ENCODE assay signal across 8 cellular contexts in genomic region chr22:28799834-28800307, GRCh38. TPM values are rescaled to one million over a fixed set of nuclear protein-coding genes. Genes with fewer than 3 reads are reported as not detected.
DNase-seq lines count a peak whose midpoint lies in the region; ATAC-seq and TF ChIP-seq lines count a peak whose summit lies in the region.

No MANE protein-coding gene starts in this region.

- intact Hi-C loops in activated CD4-positive, alpha-beta T cell treated with anti-CD3 and anti-CD28 coated beads for 36 hours (cut with DNase I, micrococcal nuclease): loop anchor here (1.0 to 10.0 kb wide), 12 partner anchors 11 to 1625 kb away; partner anchors contain the start of genes HSCB (in 2 of the 2), EWSR1 (in 1 of the 2), KREMEN1 (in 1 of the 2) and MTFP1 (in 1 of the 2)
- intact Hi-C loops in sigmoid colon (cut with DNase I): loop anchor here (1.0 to 2.0 kb wide), 3 partner anchors 27 to 121 kb away; partner anchors contain the start of genes HSCB and TTC28

- H3K36me3 ChIP-seq in OCI-LY3 (replicated peaks; ENCODE audit: low read depth, low read length): peaks cover 38% of the 10 kb centered on the region
- H3K36me3 ChIP-seq in iPS-18a (ENCODE audit: control insufficient read depth, low read depth, low read length): peaks cover 30% of the 10 kb centered on the region
- peaks cover 17 to 41% (median 21%) of the 10 kb centered on the region in 4 donors for H3K36me3 ChIP-seq in sigmoid colon

- 0% methylated on average over 29 of the region's 29 CpGs for WGBS in sigmoid colon, 2 donors

- peaks cover 55% of the 10 kb centered on the region for H3K4me1 ChIP-seq in OCI-LY3 (ENCODE audit: low read length)
- H3K4me1 ChIP-seq in iPS-18a (ENCODE audit: control insufficient read depth, low read depth, low read length): peaks cover 11% of the 10 kb centered on the region
- peaks cover 0 to 61% (median 48%) of the 10 kb centered on the region in 4 donors for H3K4me1 ChIP-seq in sigmoid colon

- peaks cover 79% of the 10 kb centered on the region for H3K79me2 ChIP-seq in OCI-LY3 (ENCODE audit: low read length)

- POLR2A ChIA-PET in activated CD4-positive, alpha-beta T cell treated with anti-CD3 and anti-CD28 coated beads for 36 hours (lab: Charles Lee): interaction anchor here (0.7 to 4.5 kb wide), 7 partner anchors 11 to 58 kb away, joined by 3 to 47 read pairs (median 6); partner anchors contain the start of genes CCDC117, CHEK2 and HSCB
- POLR2A ChIA-PET in GM10248 (lab: Yijun Ruan, JAX): interaction anchor here (0.8 to 2.3 kb wide), 13 partner anchors 8 to 199 kb away, joined by 3 to 12 read pairs (median 3); partner anchors contain the start of gene CCDC117

- peak overlapping the region; percentile 84 for H3K4me3 Mint-ChIP-seq in activated CD4-positive, alpha-beta T cell treated with anti-CD3 and anti-CD28 coated beads for 36 hours

- TF ChIP-seq CTCF in OCI-LY3 (IDR thresholded peaks at IDR 0.05; ENCODE audit: low read depth, low read length): no peak
- TF ChIP-seq CTCF in sigmoid colon (IDR thresholded peaks at IDR 0.05): no peak
- TF ChIP-seq CTCF in GM10248 (IDR thresholded peaks at IDR 0.05; ENCODE audit: control extremely low read depth, extremely low read depth, low read depth, missing control alignments): no peak

- TF ChIP-seq POLR2A in sigmoid colon (IDR thresholded peaks at IDR 0.05): no peak

- TF ChIP-seq EP300 in sigmoid colon (IDR thresholded peaks at IDR 0.05): no peak

- H3K4me1 Mint-ChIP-seq in activated CD4-positive, alpha-beta T cell treated with anti-CD3 and anti-CD28 coated beads for 36 hours: peaks cover 51% of the 10 kb centered on the region

- CTCF ChIA-PET in activated CD4-positive, alpha-beta T cell treated with anti-CD3 and anti-CD28 coated beads for 36 hours (lab: Charles Lee): interaction anchor here (0.6 to 2.8 kb wide), 8 partner anchors 9 to 236 kb away, joined by 3 to 22 read pairs (median 4); partner anchors contain the start of gene CCDC117
- CTCF ChIA-PET in GM10248 (lab: Yijun Ruan, JAX): interaction anchor here (0.7 to 2.4 kb wide), 7 partner anchors 8 to 29 kb away, joined by 3 to 9 read pairs (median 5); no protein-coding TSS in a partner anchor

- no peak overlapping the region for H2AFZ ChIP-seq in OCI-LY3 (ENCODE audit: low read depth, low read length)

- peak; percentile 54 for DNase-seq in activated CD4-positive, alpha-beta T cell treated with anti-CD3 and anti-CD28 coated beads for 36 hours
- no peak for DNase-seq in activated CD4-positive, alpha-beta T cell treated with anti-CD3 and anti-CD28 coated beads, Interleukin-2, amount 50 U/mL, for 4 hours
- peak; percentile 36 for DNase-seq in brain pericyte (ENCODE audit: low read depth, low spot score)
- DNase-seq in sigmoid colon: peak; percentile 85
- no peak for DNase-seq in GM10248 (ENCODE audit: extremely low spot score)

- H3K27ac Mint-ChIP-seq in activated CD4-positive, alpha-beta T cell treated with anti-CD3 and anti-CD28 coated beads for 36 hours: peak overlapping the region; percentile 97

- peak; percentile 28 for ATAC-seq in activated CD4-positive, alpha-beta T cell treated with anti-CD3 and anti-CD28 coated beads for 36 hours
- peak; percentile 16 for ATAC-seq in HG02840 (IDR thresholded peaks at IDR 0.05; ENCODE audit: low FRiP score, unreplicated experiment)

- H3K27ac ChIP-seq in OCI-LY3 (ENCODE audit: low read length): peak overlapping the region; percentile 77
- H3K27ac ChIP-seq in iPS-18a (ENCODE audit: low read length): peak overlapping the region; percentile 36
- peak overlapping the region; percentile 96 to 100 (median 100) for H3K27ac ChIP-seq in sigmoid colon

- peak overlapping the region; percentile 91 for H3K4me2 ChIP-seq in OCI-LY3 (ENCODE audit: low read length)

- no peaks in the 10 kb centered on the region for H3K27me3 Mint-ChIP-seq in activated CD4-positive, alpha-beta T cell treated with anti-CD3 and anti-CD28 coated beads for 36 hours

- H3K9me3 ChIP-seq in OCI-LY3 (ENCODE audit: insufficient read depth, low read length) (no peaks in the 10 kb centered on the region), iPS-18a (ENCODE audit: control insufficient read depth, low read depth, low read length) (no peaks in the 10 kb centered on the region), sigmoid colon (no peaks in the 10 kb centered on the region)

- H3K27me3 ChIP-seq in OCI-LY3 (ENCODE audit: low read depth, low read length): no peaks in the 10 kb centered on the region
- H3K27me3 ChIP-seq in iPS-18a (ENCODE audit: control insufficient read depth, insufficient read depth, low read length): no peaks in the 10 kb centered on the region
- no peaks in the 10 kb centered on the region for H3K27me3 ChIP-seq in sigmoid colon

- H3K4me3 ChIP-seq in OCI-LY3 (ENCODE audit: low read length) (peak overlapping the region; percentile 82), iPS-18a (ENCODE audit: low read length) (peak overlapping the region; percentile 85), sigmoid colon (peak overlapping the region; percentile 74 to 100 (median 87))

- H3K36me3 Mint-ChIP-seq in activated CD4-positive, alpha-beta T cell treated with anti-CD3 and anti-CD28 coated beads for 36 hours (ENCODE audit: low read depth): peaks cover 50% of the 10 kb centered on the region

- H3K9me3 Mint-ChIP-seq in activated CD4-positive, alpha-beta T cell treated with anti-CD3 and anti-CD28 coated beads for 36 hours (ENCODE audit: low read depth): no peaks in the 10 kb centered on the region

- H3K9ac ChIP-seq in OCI-LY3 (ENCODE audit: low read length) (peak overlapping the region; percentile 95), iPS-18a (ENCODE audit: low read length) (peak overlapping the region; percentile 91)

- peaks cover 37% of the 10 kb centered on the region for H4K20me1 ChIP-seq in OCI-LY3 (ENCODE audit: insufficient read depth, low read length)

RNA-seq across cellular contexts. Expression of gene XBP1, which starts 0.5 kb away (rescaled TPM):
- 100 to 1,000 TPM in 1 of 2 experiments, 10 to 100 TPM in 1; 88.8 to 101 TPM for total RNA-seq in activated CD4-positive, alpha-beta T cell treated with anti-CD3 and anti-CD28 coated beads for 36 hours
- total RNA-seq in sigmoid colon: 100 to 1,000 TPM in 2 of 4 donors, 10 to 100 TPM in 2; 76.7 to 126 (median 106) TPM
- polyA plus RNA-seq in sigmoid colon: 100 to 1,000 TPM in 2 of 3 donors, 10 to 100 TPM in 1; 87.6 to 134 (median 106) TPM

RNA-seq across cellular contexts. Expression of gene CCDC117, which starts 27.4 kb away (rescaled TPM):
- total RNA-seq in activated CD4-positive, alpha-beta T cell treated with anti-CD3 and anti-CD28 coated beads for 36 hours: 10 to 100 TPM; 36.1 to 36.8 TPM
- total RNA-seq in sigmoid colon: 10 to 100 TPM; 23.9 to 33.2 (median 29.8) TPM
- 10 to 100 TPM in 1 of 3 donors, 1 to 10 TPM in 2; 9.6 to 10.4 (median 9.6) TPM for polyA plus RNA-seq in sigmoid colon

RNA-seq across cellular contexts. Expression of gene HSCB, which starts 58.0 kb away (rescaled TPM):
- total RNA-seq in activated CD4-positive, alpha-beta T cell treated with anti-CD3 and anti-CD28 coated beads for 36 hours: 10 to 100 TPM; 16.5 to 18.5 TPM
- 10 to 100 TPM; 29.9 to 67.5 (median 32.5) TPM for total RNA-seq in sigmoid colon
- 10 to 100 TPM; 16.6 to 28.8 (median 19.5) TPM for polyA plus RNA-seq in sigmoid colon

RNA-seq across cellular contexts. Expression of gene CHEK2, which starts 58.3 kb away (rescaled TPM):
- 10 to 100 TPM; 37.5 to 41.3 TPM for total RNA-seq in activated CD4-positive, alpha-beta T cell treated with anti-CD3 and anti-CD28 coated beads for 36 hours
- total RNA-seq in sigmoid colon: 1 to 10 TPM; 2.8 to 4.6 (median 3.6) TPM
- polyA plus RNA-seq in sigmoid colon: 10 to 100 TPM; 10.2 to 17.4 (median 10.6) TPM

Comparison
In these comparisons a context has a peak if more than half of its experiments do, and no peak if none do; other contexts are left out.
1. DNase-seq: peak in activated CD4-positive, alpha-beta T cell treated with anti-CD3 and anti-CD28 coated beads for 36 hours (single experiment), brain pericyte (single experiment) and sigmoid colon (single experiment); none in activated CD4-positive, alpha-beta T cell treated with anti-CD3 and anti-CD28 coated beads, Interleukin-2, amount 50 U/mL, for 4 hours (0 of 2) and GM10248 (single experiment).
2. H3K27ac ChIP-seq: peak in every context shown above with its lines; median percentile 100 in sigmoid colon; 77 in OCI-LY3; 36 in iPS-18a.
3. Peak in every context shown above with its lines, with median percentiles within 50 percentile points of each other: H3K4me3 ChIP-seq.